In the genomic region with DNA sequence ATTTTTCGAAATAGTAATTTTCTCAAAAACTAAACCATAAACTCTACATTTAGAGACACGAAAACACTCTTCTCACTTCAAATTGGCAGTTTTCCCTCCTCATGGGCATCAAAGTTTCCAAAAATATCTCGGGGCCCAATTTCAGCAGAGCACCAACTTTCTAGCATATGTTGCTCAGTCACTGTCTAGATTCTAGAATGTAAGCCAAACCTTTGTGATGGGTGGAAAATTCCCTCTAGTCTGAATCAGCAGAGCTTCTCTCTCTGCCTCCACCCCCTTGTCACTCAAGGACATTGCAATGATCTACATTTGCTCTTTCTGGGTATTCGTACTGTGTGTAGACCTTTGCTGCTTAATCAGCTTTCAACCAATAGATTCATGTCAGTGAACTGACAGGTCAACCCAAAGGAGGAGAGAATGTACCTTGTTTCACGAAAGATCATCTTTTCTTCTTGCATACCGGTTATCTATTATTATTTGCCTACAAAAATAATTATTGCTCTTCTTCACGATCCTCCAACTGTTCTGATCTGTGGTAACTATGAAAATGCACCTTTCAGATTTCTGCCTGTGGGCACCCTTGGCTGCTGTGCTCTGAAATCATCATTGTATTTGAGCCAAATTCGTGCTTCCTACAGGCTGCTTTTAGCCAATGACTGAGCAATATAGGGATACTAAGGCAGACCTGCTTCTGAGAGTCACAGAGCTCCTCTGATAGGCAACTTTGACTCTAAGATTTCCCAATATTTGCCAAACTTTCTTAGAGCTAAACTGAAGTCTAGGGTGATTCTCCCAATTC, we compare ENCODE assay signal across 12 cellular contexts. TPM values are rescaled to one million over a fixed set of nuclear protein-coding genes. Genes with fewer than 3 reads are reported as not detected.
DNase-seq lines count a peak whose midpoint lies in the region; ATAC-seq, FAIRE-seq and TF ChIP-seq lines count a peak whose summit lies in the region.
"Had no signal": no experiment of that assay in that cellular context is flagged by ENCODE, and none has a peak within 500 bp of the region (broad histone marks: within the 10 kb centered on the region; RNA-seq: fewer than 3 reads in every experiment).

No MANE protein-coding gene starts in this region.

- H3K27ac ChIP-seq in esophagus squamous epithelium, result no peak overlapping the region
- H3K27ac ChIP-seq: 22Rv1 had no signal

- no peak overlapping the region for H3K27ac Mint-ChIP-seq in HFFc6

- H3K36me3 ChIP-seq in bronchial epithelial cell (ENCODE audit: control insufficient read depth, insufficient read depth, low read length) (no peaks in the 10 kb centered on the region), esophagus squamous epithelium (no peaks in the 10 kb centered on the region), mucosa of descending colon (ENCODE audit: low read depth) (no peaks in the 10 kb centered on the region)

- WGBS in esophagus squamous epithelium, 2 donors, result 78 to 90% methylated on average over 8 of the region's 8 CpGs

- H3K27me3 ChIP-seq in bronchial epithelial cell (ENCODE audit: control insufficient read depth, insufficient read depth, low read length), result no peaks in the 10 kb centered on the region
- no peaks in the 10 kb centered on the region for H3K27me3 ChIP-seq in esophagus squamous epithelium

- TF ChIP-seq CTCF in HFFc6 (IDR thresholded peaks at IDR 0.05) (no peak), bronchial epithelial cell (IDR thresholded peaks at IDR 0.05; ENCODE audit: insufficient read depth, low read length, severe bottlenecking) (no peak), esophagus squamous epithelium (IDR thresholded peaks at IDR 0.05) (no peak), mucosa of descending colon (IDR thresholded peaks at IDR 0.05) (no peak)

- no peak for ATAC-seq in mucosa of descending colon

- H3K4me3 Mint-ChIP-seq in HFFc6, result no peak overlapping the region

- no peak for FAIRE-seq in bronchial epithelial cell (lab: Jason Lieb, UNC)
- FAIRE-seq: GM12892 had no signal

- no peaks in the 10 kb centered on the region for H3K9me3 Mint-ChIP-seq in HFFc6

- TF ChIP-seq POLR2A in esophagus squamous epithelium (IDR thresholded peaks at IDR 0.05), result no peak

- peaks cover 54% of the 10 kb centered on the region for H3K4me1 Mint-ChIP-seq in HFFc6 (ENCODE audit: low read depth)

- H3K4me3 ChIP-seq in bronchial epithelial cell (ENCODE audit: low read depth, low read length), result no peak overlapping the region
- H3K4me3 ChIP-seq in esophagus squamous epithelium, result no peak overlapping the region
- no peak overlapping the region for H3K4me3 ChIP-seq in mucosa of descending colon

- H3K4me1 ChIP-seq in esophagus squamous epithelium, result no peaks in the 10 kb centered on the region
- no peaks in the 10 kb centered on the region for H3K4me1 ChIP-seq in mucosa of descending colon (ENCODE audit: low read depth)

- intact Hi-C loops in esophagus squamous epithelium (cut with DNase I), result no loop called here
- intact Hi-C loops in mucosa of descending colon (cut with DNase I, micrococcal nuclease), result no loop called here

- no peaks in the 10 kb centered on the region for H3K27me3 Mint-ChIP-seq in HFFc6 (ENCODE audit: insufficient read depth)

- DNase-seq in DMS53 (lab: John Stamatoyannopoulos, UW) (peak; percentile 7), DMS53 treated with DMSO at 0.1 percent for 48 hours (lab: John Stamatoyannopoulos, UW; ENCODE audit: unreplicated experiment) (no peak), HFFc6 (peak; percentile 25), bronchial epithelial cell (ENCODE audit: low read depth) (peak; percentile 43), occipital lobe (lab: John Stamatoyannopoulos, UW) (peak; percentile 15), RKO (ENCODE audit: low spot score) (no peak), esophagus squamous epithelium (lab: John Stamatoyannopoulos, UW) (no peak), mucosa of descending colon (no peak)
- DNase-seq: DMS 273 treated with DMSO at 0.1 percent for 48 hours, NCI-H187 treated with DMSO at 0.1 percent for 48 hours had no signal

- peaks cover 15% of the 10 kb centered on the region for H3K36me3 Mint-ChIP-seq in HFFc6 (ENCODE audit: low read depth)

- no peaks in the 10 kb centered on the region for H3K9me3 ChIP-seq in esophagus squamous epithelium
- no peaks in the 10 kb centered on the region for H3K9me3 ChIP-seq in mucosa of descending colon

RNA-seq across cellular contexts. Expression of a gene that starts 38.7 kb away (rescaled TPM):
- 100 to 1,000 TPM; 191 to 431 (median 201) TPM for total RNA-seq in HFFc6 (2021; fragmentation: NEBNext Ultra II Directional; extraction: Animal tissue kit (Norgen Biotek cat#: 25700))
- total RNA-seq in bronchial epithelial cell, result 95.9 and 103 TPM in 2 replicates
- total RNA-seq in occipital lobe, result 207 TPM
- total RNA-seq in esophagus squamous epithelium, result 10 to 100 TPM; 22.0 to 84.1 (median 45.9) TPM
- total RNA-seq in mucosa of descending colon, result 10 to 100 TPM; 49.8 to 91.9 (median 77.0) TPM

Comparison
In these comparisons a context has a peak if more than half of its experiments do, and no peak if none do; other contexts are left out.
1. DNase-seq: peak in DMS53 (single experiment), HFFc6 (single experiment), bronchial epithelial cell (single experiment) and occipital lobe (single experiment); none in DMS53 treated with DMSO at 0.1 percent for 48 hours (single experiment), RKO (single experiment), esophagus squamous epithelium (single experiment) and mucosa of descending colon (0 of 3).